Comparison of ENCODE assay signal across 10 cellular contexts in genomic region chr22:23243859-23244689, GRCh38.
DNase-seq lines count a peak whose midpoint lies in the region; ATAC-seq, FAIRE-seq and TF ChIP-seq lines count a peak whose summit lies in the region.
"Had no signal": no experiment of that assay in that cellular context is flagged by ENCODE, and none has a peak within 500 bp of the region (broad histone marks: within the 10 kb centered on the region; RNA-seq: fewer than 3 reads in every experiment).

No MANE protein-coding gene starts in this region.

- peak; percentile 53 for FAIRE-seq in endothelial cell of umbilical vein (lab: Jason Lieb, UNC)

- no peak overlapping the region for H2AFZ ChIP-seq in endothelial cell of umbilical vein (ENCODE audit: low read depth, low read length)

- no peak overlapping the region for H3K27ac ChIP-seq in endothelial cell of umbilical vein (ENCODE audit: insufficient read depth, low read depth, low read length)

- no TSS peak for BruUV-seq in endothelial cell of umbilical vein (replicated peaks; lab: Mats Ljungman, UMichigan)

- DNase-seq in activated naive CD4-positive, alpha-beta T cell treated with anti-CD3 and anti-CD28 coated beads for 36 hours: no peak
- no peak for DNase-seq in activated naive CD4-positive, alpha-beta T cell (lab: John Stamatoyannopoulos, UW)
- DNase-seq in WTC11 (ENCODE audit: low spot score) (no peak), endothelial cell of umbilical vein (ENCODE audit: low read depth, low spot score) (no peak), HCEC 1CT (no peak), left lobe of liver (ENCODE audit: low spot score) (no peak)
- no peak for DNase-seq in stimulated activated naive B cell treated with anti-CD40 and anti-IgM and Interleukin-4, amounts not matched to agents 10 μg/mL and 1 μg/mL and 100 μg/mL, for 72 hours
- DNase-seq: DND-41, NCI-H2171 treated with DMSO at 0.1 percent for 48 hours had no signal

- H3K27me3 ChIP-seq in endothelial cell of umbilical vein (ENCODE audit: control insufficient read depth in 2 of 2, insufficient read depth in 2 of 2, low read length in 2 of 2): no peaks in the 10 kb centered on the region

- no peaks in the 10 kb centered on the region for H3K9me1 ChIP-seq in endothelial cell of umbilical vein (replicated peaks; ENCODE audit: control insufficient read depth, extremely low read depth, insufficient read depth, low read length)

- H3K4me1 Mint-ChIP-seq in activated naive CD4-positive, alpha-beta T cell treated with anti-CD3 and anti-CD28 coated beads for 36 hours (ENCODE audit: low read depth): peaks cover 89% of the 10 kb centered on the region
- H3K4me1 Mint-ChIP-seq in WTC11: peaks cover 89% of the 10 kb centered on the region
- peaks cover 37 to 75% of the 10 kb centered on the region in 2 donors for H3K4me1 Mint-ChIP-seq in stimulated activated naive B cell treated with anti-CD40 and anti-IgM and Interleukin-4, amounts not matched to agents 10 μg/mL and 1 μg/mL and 100 μg/mL, for 72 hours

- no peaks in the 10 kb centered on the region for H3K27me3 Mint-ChIP-seq in activated naive CD4-positive, alpha-beta T cell treated with anti-CD3 and anti-CD28 coated beads for 36 hours (ENCODE audit: low read depth)
- no peaks in the 10 kb centered on the region for H3K27me3 Mint-ChIP-seq in WTC11 (ENCODE audit: low read depth)
- H3K27me3 Mint-ChIP-seq in stimulated activated naive B cell treated with anti-CD40 and anti-IgM and Interleukin-4, amounts not matched to agents 10 μg/mL and 1 μg/mL and 100 μg/mL, for 72 hours: no peaks in the 10 kb centered on the region

- dilution Hi-C loops in endothelial cell of umbilical vein (cut with MboI; ENCODE audit: extremely low pct_ligation_motif_present, low sequenced_read_pairs): no loop called here

- no peak overlapping the region for H3K4me3 ChIP-seq in endothelial cell of umbilical vein (replicated peaks in 1 of 3; ENCODE audit: insufficient read depth in 1 of 3, low read depth in 1 of 3, low read length in 3 of 3)

- peaks cover 34% of the 10 kb centered on the region for H3K4me1 ChIP-seq in endothelial cell of umbilical vein (ENCODE audit: control insufficient read depth, extremely low read depth, insufficient read depth, low read length)

- ATAC-seq in WTC11 (no peak), GM21447 (IDR thresholded peaks at IDR 0.05; ENCODE audit: unreplicated experiment) (no peak), left lobe of liver (no peak)
- no peak for ATAC-seq in stimulated activated naive B cell treated with anti-CD40 and anti-IgM and Interleukin-4, amounts not matched to agents 10 μg/mL and 1 μg/mL and 100 μg/mL, for 72 hours (replicated peaks)

- H4K20me1 ChIP-seq in endothelial cell of umbilical vein (replicated peaks; ENCODE audit: control insufficient read depth, extremely low read depth, insufficient read depth, low read length): peaks cover 2% of the 10 kb centered on the region

- H3K9me3 Mint-ChIP-seq in activated naive CD4-positive, alpha-beta T cell treated with anti-CD3 and anti-CD28 coated beads for 36 hours: no peaks in the 10 kb centered on the region
- H3K9me3 Mint-ChIP-seq in WTC11: peaks cover 4% of the 10 kb centered on the region; the same call in 1 of the 2 replicates
- H3K9me3 Mint-ChIP-seq in stimulated activated naive B cell treated with anti-CD40 and anti-IgM and Interleukin-4, amounts not matched to agents 10 μg/mL and 1 μg/mL and 100 μg/mL, for 72 hours: peaks cover 0 to 2% of the 10 kb centered on the region in 2 donors

- TF ChIP-seq POLR2A in endothelial cell of umbilical vein (IDR thresholded peaks at IDR 0.05; ENCODE audit: low read depth, low read length): no peak

- POLR2A ChIA-PET in WTC11 (lab: Charles Lee): interaction anchor here (0.6 to 2.2 kb wide), 2 partner anchors 30 to 63 kb away, joined by 3 to 7 read pairs; partner anchors contain the start of gene BCR
- POLR2A ChIA-PET in endothelial cell of umbilical vein (lab: Charles Lee): no interaction called here

- intact Hi-C loops in activated naive CD4-positive, alpha-beta T cell treated with anti-CD3 and anti-CD28 coated beads for 36 hours (cut with micrococcal nuclease): loop anchor here (1.0 to 5.0 kb wide), 7 partner anchors 18 to 463 kb away; no protein-coding TSS in a partner anchor
- intact Hi-C loops in endothelial cell of umbilical vein (cut with micrococcal nuclease): no loop called here

- H3K79me2 ChIP-seq in endothelial cell of umbilical vein (ENCODE audit: control insufficient read depth, insufficient read depth, low read length): peaks cover 94% of the 10 kb centered on the region

- H3K9ac ChIP-seq in endothelial cell of umbilical vein (replicated peaks; ENCODE audit: extremely low read depth, insufficient read depth, low read length): no peak overlapping the region

- TF ChIP-seq CTCF in WTC11 (IDR thresholded peaks at IDR 0.05) (no peak), endothelial cell of umbilical vein (IDR thresholded peaks at IDR 0.05; ENCODE audit: extremely low read depth in 1 of 2, insufficient read depth in 1 of 2, low read depth in 1 of 2, low read length in 2 of 2) (no peak)

- H3K4me3 Mint-ChIP-seq in activated naive CD4-positive, alpha-beta T cell treated with anti-CD3 and anti-CD28 coated beads for 36 hours: peak overlapping the region; percentile 53
- peak overlapping the region; percentile 61 for H3K4me3 Mint-ChIP-seq in WTC11
- H3K4me3 Mint-ChIP-seq in stimulated activated naive B cell treated with anti-CD40 and anti-IgM and Interleukin-4, amounts not matched to agents 10 μg/mL and 1 μg/mL and 100 μg/mL, for 72 hours: no peak overlapping the region

- no peaks in the 10 kb centered on the region for H3K36me3 ChIP-seq in endothelial cell of umbilical vein (ENCODE audit: control insufficient read depth in 2 of 2, extremely low read depth in 1 of 2, insufficient read depth in 2 of 2, low read length in 2 of 2)

- peak overlapping the region; percentile 87 for H3K27ac Mint-ChIP-seq in activated naive CD4-positive, alpha-beta T cell treated with anti-CD3 and anti-CD28 coated beads for 36 hours
- peak overlapping the region; percentile 100 for H3K27ac Mint-ChIP-seq in WTC11
- peak overlapping the region; percentile 56 for H3K27ac Mint-ChIP-seq in stimulated activated naive B cell treated with anti-CD40 and anti-IgM and Interleukin-4, amounts not matched to agents 10 μg/mL and 1 μg/mL and 100 μg/mL, for 72 hours

- H3K36me3 Mint-ChIP-seq in activated naive CD4-positive, alpha-beta T cell treated with anti-CD3 and anti-CD28 coated beads for 36 hours (ENCODE audit: low read depth): peaks cover 8% of the 10 kb centered on the region
- H3K36me3 Mint-ChIP-seq in WTC11: peaks cover 9% of the 10 kb centered on the region; the same call in 1 of the 2 replicates
- peaks cover 0 to 4% of the 10 kb centered on the region in 2 donors for H3K36me3 Mint-ChIP-seq in stimulated activated naive B cell treated with anti-CD40 and anti-IgM and Interleukin-4, amounts not matched to agents 10 μg/mL and 1 μg/mL and 100 μg/mL, for 72 hours

- CTCF ChIA-PET in activated naive CD4-positive, alpha-beta T cell treated with anti-CD3 and anti-CD28 coated beads for 36 hours (lab: Charles Lee): interaction anchor here (0.6 to 3.0 kb wide), 10 partner anchors 24 to 1220 kb away, joined by 3 to 14 read pairs (median 5); no protein-coding TSS in a partner anchor
- CTCF ChIA-PET in WTC11 (lab: Charles Lee): interaction anchor here (0.6 to 3.4 kb wide), 14 partner anchors 8 to 360 kb away, joined by 3 to 30 read pairs (median 6); partner anchors contain the start of gene BCR
- CTCF ChIA-PET in endothelial cell of umbilical vein (lab: Charles Lee): interaction anchor here (0.9 to 3.0 kb wide), 8 partner anchors 17 to 141 kb away, joined by 3 to 18 read pairs (median 6); partner anchors contain the start of gene BCR

- no peaks in the 10 kb centered on the region for H3K9me3 ChIP-seq in endothelial cell of umbilical vein (replicated peaks; ENCODE audit: control insufficient read depth, insufficient read depth, low read length)

- no peak overlapping the region for H3K4me2 ChIP-seq in endothelial cell of umbilical vein (ENCODE audit: insufficient read depth, low read length)

TF ChIP-seq in WTC11, 78 proteins besides CTCF, POLR2A, EP300 and RAD21 (continues in another document):
- TF ChIP-seq MLX (CRISPR knock-in tag; IDR thresholded peaks at IDR 0.05) (no peak), RORB (CRISPR knock-in tag; IDR thresholded peaks at IDR 0.05) (no peak), USF1 (CRISPR knock-in tag; IDR thresholded peaks at IDR 0.05) (no peak; the same call in 1 of the 2 replicates), TEAD4 (CRISPR knock-in tag; IDR thresholded peaks at IDR 0.05) (no peak)

TF ChIP-seq in endothelial cell of umbilical vein, 7 proteins besides CTCF, POLR2A, EP300 and RAD21:
- TF ChIP-seq MAX (IDR thresholded peaks at IDR 0.05; ENCODE audit: insufficient read depth, insufficient read length): no peak
- no peak for TF ChIP-seq EZH2 (IDR thresholded peaks at IDR 0.05; ENCODE audit: borderline replicate concordance, low read depth, low read length, severe bottlenecking)
- no peak for TF ChIP-seq FOS (IDR thresholded peaks at IDR 0.05; ENCODE audit: borderline replicate concordance, insufficient read depth, low read length)
- TF ChIP-seq POLR2AphosphoS5 (IDR thresholded peaks at IDR 0.05; ENCODE audit: insufficient read depth, low read depth, low read length): no peak
- TF ChIP-seq MYC (IDR thresholded peaks at IDR 0.05; ENCODE audit: low read depth, low read length): no peak
- TF ChIP-seq GATA2 (IDR thresholded peaks at IDR 0.05; ENCODE audit: insufficient read depth, insufficient read length, low read depth, low read length): no peak
- no peak for TF ChIP-seq JUN (IDR thresholded peaks at IDR 0.05; ENCODE audit: borderline replicate concordance, insufficient read depth, insufficient read length, low read depth)

Comparison
In these comparisons a context has a peak if more than half of its experiments do, and no peak if none do; other contexts are left out.
1. H3K4me3 Mint-ChIP-seq: peak in activated naive CD4-positive, alpha-beta T cell treated with anti-CD3 and anti-CD28 coated beads for 36 hours (single experiment) and WTC11 (single experiment); none in stimulated activated naive B cell treated with anti-CD40 and anti-IgM and Interleukin-4, amounts not matched to agents 10 μg/mL and 1 μg/mL and 100 μg/mL, for 72 hours (0 of 2).
2. Peak in every context shown above with its lines, with median percentiles within 50 percentile points of each other: H3K27ac Mint-ChIP-seq.